In the genomic region with DNA sequence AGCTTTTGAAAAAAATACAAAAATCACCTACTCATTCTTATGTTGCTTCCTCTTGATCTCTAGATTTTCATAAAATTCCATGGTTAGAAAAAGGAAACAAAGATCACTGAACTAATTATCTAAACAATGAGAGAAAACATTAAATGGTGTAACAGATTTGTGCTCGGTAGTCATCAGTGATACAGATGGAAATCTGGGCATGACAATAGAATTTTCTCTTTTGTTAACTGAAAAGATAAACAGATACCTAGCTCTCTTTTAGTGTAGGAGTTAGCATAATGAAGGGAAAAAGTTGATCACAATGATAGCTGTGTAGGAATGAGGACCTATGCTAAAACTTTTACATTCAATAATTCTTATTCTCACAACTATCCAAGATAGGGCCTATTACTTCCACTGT, we compare ENCODE assay signal across 31 cellular contexts.
"Had no signal": no experiment of that assay in that cellular context is flagged by ENCODE, and none has a peak within 500 bp of the region (broad histone marks: within the 10 kb centered on the region; RNA-seq: fewer than 3 reads in every experiment).

No MANE protein-coding gene starts in this region.

- H3K27ac ChIP-seq: ascending aorta, breast epithelium, cardiac muscle cell, colonic mucosa, epithelial cell of prostate, esophagus squamous epithelium, WERI-Rb-1 had no signal

- H3K4me1 ChIP-seq: ascending aorta, colonic mucosa, esophagus squamous epithelium had no signal

- H3K36me3 ChIP-seq: ascending aorta, breast epithelium, cardiac muscle cell, colonic mucosa, esophagus squamous epithelium, WERI-Rb-1 had no signal

- ATAC-seq: activated CD4-positive, alpha-beta T cell treated with anti-CD3 and anti-CD28 coated beads for 36 hours; activated CD8-positive, alpha-beta memory T cell treated with anti-CD3 and anti-CD28 coated beads, Interleukin-2, amount 10 ng/mL, durations not matched to agents 7 days and 5 days; activated CD8-positive, alpha-beta T cell treated with anti-CD3 and anti-CD28 coated beads, Interleukin-2, amount 10 ng/mL, durations not matched to agents 7 days and 5 days; activated naive CD4-positive, alpha-beta T cell treated with anti-CD3 and anti-CD28 coated beads, Interleukin-2, amount 50 U/mL, for 72 hours; activated T-cell treated with anti-CD3 and anti-CD28 coated beads, Interleukin-2, amount 50 U/mL, for 72 hours; effector memory CD8-positive, alpha-beta T cell; T-helper 17 cell had no signal

- H3K9me3 ChIP-seq: ascending aorta, breast epithelium, colonic mucosa, esophagus squamous epithelium had no signal

- DNase-seq: activated CD4-positive, alpha-beta memory T cell treated with anti-CD3 and anti-CD28 coated beads for 36 hours; activated CD4-positive, alpha-beta T cell treated with anti-CD3 and anti-CD28 coated beads for 36 hours; activated CD4-positive, alpha-beta T cell treated with anti-CD3 and anti-CD28 coated beads, Interleukin-2, amount 10 ng/mL, durations not matched to agents 24 days and 14 days; activated CD4-positive, CD25-positive, alpha-beta regulatory T cell; activated CD4-positive, CD25-positive, alpha-beta regulatory T cell treated with anti-CD3 and anti-CD28 coated beads, Interleukin-2, amount 50 U/mL, for 72 hours; activated CD8-positive, alpha-beta memory T cell treated with anti-CD3 and anti-CD28 coated beads, Interleukin-2, amount 10 ng/mL, durations not matched to agents 7 days and 5 days; activated CD8-positive, alpha-beta memory T cell treated with anti-CD3 and anti-CD28 coated beads, Interleukin-2, amount 50 U/mL, for 4 hours; activated CD8-positive, alpha-beta T cell treated with anti-CD3 and anti-CD28 coated beads, Interleukin-2, amount 10 ng/mL, durations not matched to agents 7 days and 5 days; activated gamma-delta T cell; activated naive CD4-positive, alpha-beta T cell; activated naive CD4-positive, alpha-beta T cell treated with anti-CD3 and anti-CD28 coated beads, Interleukin-2, amount 10 ng/mL, durations not matched to agents 7 days and 5 days; activated naive CD8-positive, alpha-beta T cell treated with anti-CD3 and anti-CD28 coated beads, Interleukin-2, amount 10 ng/mL, durations not matched to agents 7 days and 5 days; activated T-cell treated with anti-CD3 and anti-CD28 coated beads, Interleukin-2, amount 50 U/mL, for 1 hour; activated T-cell treated with anti-CD3 and anti-CD28 coated beads, Interleukin-2, amount 50 U/mL, for 72 hours; central memory CD4-positive, alpha-beta T cell; cerebellar nuclear complex; colonic mucosa; effector CD4-positive, alpha-beta T cell; effector memory CD8-positive, alpha-beta T cell; esophagus squamous epithelium; foreskin melanocyte; head of caudate nucleus; T-helper 1 cell; T-helper 17 cell; T1000; WERI-Rb-1 had no signal

- H3K4me3 ChIP-seq: ascending aorta, breast epithelium, cardiac muscle cell, colonic mucosa, esophagus squamous epithelium had no signal

- H3K27me3 ChIP-seq: ascending aorta, breast epithelium, cardiac muscle cell, colonic mucosa, esophagus squamous epithelium had no signal
